12 cellular contexts compared by ENCODE assay signal in the genomic region with DNA sequence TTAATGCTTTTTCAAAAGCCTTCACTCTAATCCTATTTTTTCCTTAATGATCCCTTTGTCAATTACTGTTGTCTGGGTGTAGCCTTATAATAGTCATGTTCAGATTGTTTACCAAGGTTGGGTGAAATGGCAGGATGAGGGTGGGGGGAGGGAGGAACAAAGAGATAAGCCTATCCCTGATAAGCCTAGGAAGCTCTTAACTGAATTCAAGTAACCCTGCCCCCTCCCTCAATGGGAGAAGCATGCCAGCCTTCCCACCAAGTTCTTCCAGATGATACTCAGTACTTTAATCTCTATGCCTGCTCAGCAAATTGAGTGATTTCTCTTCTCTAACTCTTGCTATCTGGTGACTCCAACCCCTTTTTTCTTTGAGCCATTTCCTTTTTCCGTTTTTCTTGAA.
"Had no signal": no experiment of that assay in that cellular context is flagged by ENCODE, and none has a peak within 500 bp of the region (broad histone marks: within the 10 kb centered on the region; RNA-seq: fewer than 3 reads in every experiment).

No MANE protein-coding gene starts in this region.

- DNase-seq: activated naive CD4-positive, alpha-beta T cell treated with anti-CD3 and anti-CD28 coated beads, Interleukin-2, amount 10 ng/mL, durations not matched to agents 7 days and 5 days; caudate nucleus; colonic mucosa; effector CD4-positive, alpha-beta T cell; foreskin keratinocyte; kidney glomerular epithelial cell; pancreas; retina; stimulated activated CD4-positive, alpha-beta T cell treated with anti-CD3 and anti-CD28 coated beads, Interleukin-2, amount 100 ng/mL, for 48 hours; stimulated activated naive B cell treated with anti-CD40 and anti-IgM and Interleukin-4, amounts not matched to agents 10 μg/mL and 1 μg/mL and 100 μg/mL, for 72 hours; trophoblast cell had no signal

- H3K27me3 ChIP-seq: colonic mucosa, foreskin keratinocyte, pancreas had no signal

- H3K9me3 ChIP-seq: colonic mucosa, pancreas had no signal

- H3K27ac ChIP-seq: colonic mucosa, foreskin keratinocyte had no signal

- H3K4me1 ChIP-seq: colonic mucosa, foreskin keratinocyte had no signal

- H3K4me3 ChIP-seq: colonic mucosa, pancreas had no signal

- ATAC-seq: activated CD4-positive, CD25-positive, alpha-beta regulatory T cell treated with anti-CD3 and anti-CD28 coated beads, Interleukin-2, amount 50 U/mL, for 24 hours; foreskin keratinocyte; pancreas; stimulated activated naive B cell treated with anti-CD40 and anti-IgM and Interleukin-4, amounts not matched to agents 10 μg/mL and 1 μg/mL and 100 μg/mL, for 72 hours had no signal

- H3K36me3 ChIP-seq: colonic mucosa, pancreas had no signal
